In genomic region chr3:195131149-195131548, GRCh38 we compare ENCODE assay signal across 17 cellular contexts.
"Had no signal": no experiment of that assay in that cellular context is flagged by ENCODE, and none has a peak within 500 bp of the region (broad histone marks: within the 10 kb centered on the region; RNA-seq: fewer than 3 reads in every experiment).

No MANE protein-coding gene starts in this region.

- H3K4me3 Mint-ChIP-seq: endodermal cell, neural crest cell had no signal

- H3K9me3 Mint-ChIP-seq: activated T-helper 2 cell treated with anti-CD3 and anti-CD28 coated beads, Interferon-gamma antibody, Interleukin-2, Interleukin-4, amounts not matched to agents 10 μg/mL and 5 μg/mL and 100 μg/mL, durations not matched to agents 14 hours and 24 hours and 36 hours; endodermal cell; neural crest cell had no signal

- ATAC-seq: heart right ventricle, left lung had no signal

- H3K4me3 ChIP-seq: heart right ventricle, left lung, ovary, thyroid gland had no signal

- DNase-seq: activated CD4-positive, alpha-beta T cell treated with anti-CD3 and anti-CD28 coated beads for 4 hours; activated CD8-positive, alpha-beta memory T cell treated with anti-CD3 and anti-CD28 coated beads for 24 hours; activated naive CD4-positive, alpha-beta T cell treated with anti-CD3 and anti-CD28 coated beads, Interleukin-2, amount 50 U/mL, for 16 hours; amniotic stem cell; brain microvascular endothelial cell; endodermal cell; heart right ventricle; islet precursor cell; left lung; mesenchymal stem cell; ovary; SW 1271; T-helper 9 cell; thyroid gland had no signal

- H3K27ac Mint-ChIP-seq: endodermal cell had no signal

- H3K4me1 Mint-ChIP-seq: neural crest cell had no signal

- H3K27ac ChIP-seq: brain microvascular endothelial cell, heart right ventricle, left lung, ovary, thyroid gland had no signal

- FAIRE-seq: frontal cortex had no signal
